In the genomic region with DNA sequence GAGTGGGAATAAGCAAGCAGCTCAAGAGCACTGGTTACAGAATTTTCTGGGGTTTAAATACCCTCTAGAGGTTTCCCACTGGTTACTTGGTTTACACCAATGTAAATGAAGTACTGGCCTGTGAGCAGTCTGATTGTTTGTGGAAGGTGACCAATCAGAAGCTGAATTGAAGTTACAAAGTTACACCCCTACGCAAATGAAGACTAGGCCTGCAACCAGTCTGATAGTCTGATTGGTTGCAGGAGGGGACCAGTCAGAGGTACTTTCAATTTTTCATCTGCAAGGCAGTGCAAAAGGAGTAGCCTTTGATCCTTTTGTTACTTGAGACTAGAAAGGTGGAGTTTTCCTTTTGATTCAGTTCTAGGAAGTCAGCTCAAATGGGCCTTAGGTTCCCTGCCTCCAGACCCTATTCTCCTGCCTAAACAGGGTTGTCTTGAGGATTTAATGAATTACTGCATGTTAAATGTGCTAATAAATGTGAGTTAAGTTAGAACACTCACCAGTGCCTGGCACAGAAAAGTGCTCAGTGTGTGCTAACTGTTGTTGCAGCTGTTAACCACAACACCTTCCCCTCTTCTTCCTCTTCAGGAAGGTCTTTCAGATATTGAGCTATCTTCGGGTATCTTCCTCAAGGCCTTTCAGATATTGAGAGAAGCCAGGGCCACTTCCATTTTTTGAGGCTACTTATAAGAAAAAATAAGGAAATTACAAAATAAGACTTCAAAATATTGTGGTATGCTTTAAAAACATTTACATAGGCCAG, we compare ENCODE assay signal across 17 cellular contexts. TPM values are rescaled to one million over a fixed set of nuclear protein-coding genes. Genes with fewer than 3 reads are reported as not detected.
A peak's percentile ranks its signal among the peaks of the same experiment; 100 is the strongest.
DNase-seq lines count a peak whose midpoint lies in the region; ATAC-seq and TF ChIP-seq lines count a peak whose summit lies in the region.
"Had no signal": no experiment of that assay in that cellular context is flagged by ENCODE, and none has a peak within 500 bp of the region (broad histone marks: within the 10 kb centered on the region; RNA-seq: fewer than 3 reads in every experiment).

No MANE protein-coding gene starts in this region.

- no peak overlapping the region for H3K27ac Mint-ChIP-seq in activated CD4-positive, alpha-beta T cell treated with anti-CD3 and anti-CD28 coated beads for 36 hours
- no peak overlapping the region for H3K27ac Mint-ChIP-seq in activated T-helper 17 cell treated with anti-CD3 and anti-CD28 coated beads, Interleukin-2, amount 50 U/mL, for 72 hours
- H3K27ac Mint-ChIP-seq: activated T-helper 2 cell treated with anti-CD3 and anti-CD28 coated beads, Interferon-gamma antibody, Interleukin-2, Interleukin-4, amounts not matched to agents 10 μg/mL and 5 μg/mL and 100 μg/mL, durations not matched to agents 14 hours and 24 hours and 36 hours; brain; endodermal cell; mesothelial cell of epicardium had no signal

- H3K9me3 Mint-ChIP-seq in activated CD4-positive, alpha-beta T cell treated with anti-CD3 and anti-CD28 coated beads for 36 hours (ENCODE audit: low read depth) = peaks cover 2% of the 10 kb centered on the region
- H3K9me3 Mint-ChIP-seq in activated T-helper 17 cell treated with anti-CD3 and anti-CD28 coated beads, Interleukin-2, amount 50 U/mL, for 72 hours = no peaks in the 10 kb centered on the region
- H3K9me3 Mint-ChIP-seq: activated T-helper 2 cell treated with anti-CD3 and anti-CD28 coated beads, Interferon-gamma antibody, Interleukin-2, Interleukin-4, amounts not matched to agents 10 μg/mL and 5 μg/mL and 100 μg/mL, durations not matched to agents 14 hours and 24 hours and 36 hours; mesothelial cell of epicardium had no signal

- H3K27me3 Mint-ChIP-seq in activated CD4-positive, alpha-beta T cell treated with anti-CD3 and anti-CD28 coated beads for 36 hours = no peaks in the 10 kb centered on the region
- H3K27me3 Mint-ChIP-seq in activated T-helper 17 cell treated with anti-CD3 and anti-CD28 coated beads, Interleukin-2, amount 50 U/mL, for 72 hours = no peaks in the 10 kb centered on the region
- H3K27me3 Mint-ChIP-seq: brain had no signal

- H3K4me3 ChIP-seq in neutrophil (ENCODE audit: low read depth in 1 of 2, low read length in 1 of 2) = peak overlapping the region; percentile 15 to 24
- H3K4me3 ChIP-seq: gastrocnemius medialis, pancreas, suprapubic skin had no signal

- no peak for TF ChIP-seq CTCF in neutrophil (IDR thresholded peaks at IDR 0.05)

- H3K9me3 ChIP-seq in neutrophil = no peaks in the 10 kb centered on the region
- H3K9me3 ChIP-seq: gastrocnemius medialis, pancreas, suprapubic skin had no signal

- intact Hi-C loops in activated CD4-positive, alpha-beta T cell treated with anti-CD3 and anti-CD28 coated beads for 36 hours (cut with DNase I, micrococcal nuclease) = no loop called here
- intact Hi-C loops in posterior cingulate gyrus (cut with DNase I) = no loop called here

- peak; percentile 68 for ATAC-seq in activated CD4-positive, alpha-beta T cell treated with anti-CD3 and anti-CD28 coated beads for 36 hours
- peak; percentile 42 for ATAC-seq in activated T-helper 17 cell treated with anti-CD3 and anti-CD28 coated beads, Interleukin-2, amount 50 U/mL, for 72 hours (replicated peaks)
- no peak for ATAC-seq in HG02938 (IDR thresholded peaks at IDR 0.05; ENCODE audit: unreplicated experiment)
- ATAC-seq: gastrocnemius medialis, pancreas had no signal

- H3K36me3 Mint-ChIP-seq in activated CD4-positive, alpha-beta T cell treated with anti-CD3 and anti-CD28 coated beads for 36 hours (ENCODE audit: low read depth) = no peaks in the 10 kb centered on the region
- no peaks in the 10 kb centered on the region for H3K36me3 Mint-ChIP-seq in activated T-helper 17 cell treated with anti-CD3 and anti-CD28 coated beads, Interleukin-2, amount 50 U/mL, for 72 hours (ENCODE audit: low read depth)
- H3K36me3 Mint-ChIP-seq: brain, mesothelial cell of epicardium had no signal

- DNase-seq in activated CD4-positive, alpha-beta T cell treated with anti-CD3 and anti-CD28 coated beads for 36 hours = no peak
- no peak for DNase-seq in activated CD4-positive, alpha-beta T cell treated with anti-CD3 and anti-CD28 coated beads for 4 hours
- DNase-seq in NCI-H226 (peak; percentile 10), NCI-H510A (lab: John Stamatoyannopoulos, UW) (no peak), posterior cingulate gyrus (no peak)
- DNase-seq: DMS 273 treated with DMSO at 0.1 percent for 48 hours, endodermal cell, gastrocnemius medialis, pancreas had no signal

- no peaks in the 10 kb centered on the region for H3K27me3 ChIP-seq in neutrophil
- H3K27me3 ChIP-seq: gastrocnemius medialis, pancreas, suprapubic skin had no signal

- POLR2A ChIA-PET in activated CD4-positive, alpha-beta T cell treated with anti-CD3 and anti-CD28 coated beads for 36 hours (lab: Charles Lee) = interaction anchor here (0.5 kb wide), 1 partner anchor 34 kb away, joined by 4 read pairs; no protein-coding TSS in a partner anchor

- CTCF ChIA-PET in activated CD4-positive, alpha-beta T cell treated with anti-CD3 and anti-CD28 coated beads for 36 hours (lab: Charles Lee) = interaction anchor here (0.7 to 1.2 kb wide), 2 partner anchors 44 to 65 kb away, joined by 3 read pairs; no protein-coding TSS in a partner anchor

- H3K4me1 ChIP-seq in neutrophil (ENCODE audit: control insufficient read depth in 1 of 2, insufficient read depth in 1 of 2, low read depth in 1 of 2, low read length in 1 of 2) = peaks cover 47 to 55% of the 10 kb centered on the region in 2 experiments
- H3K4me1 ChIP-seq: gastrocnemius medialis had no signal

- H3K36me3 ChIP-seq in neutrophil = no peaks in the 10 kb centered on the region
- H3K36me3 ChIP-seq: gastrocnemius medialis, pancreas, suprapubic skin had no signal

- H3K4me3 Mint-ChIP-seq in activated CD4-positive, alpha-beta T cell treated with anti-CD3 and anti-CD28 coated beads for 36 hours = no peak overlapping the region
- H3K4me3 Mint-ChIP-seq in activated T-helper 17 cell treated with anti-CD3 and anti-CD28 coated beads, Interleukin-2, amount 50 U/mL, for 72 hours = no peak overlapping the region
- H3K4me3 Mint-ChIP-seq: brain, endodermal cell, mesothelial cell of epicardium had no signal

- peak overlapping the region; percentile 79 for H3K27ac ChIP-seq in neutrophil
- H3K27ac ChIP-seq: gastrocnemius medialis, KMS-11, suprapubic skin had no signal

- peaks cover 19% of the 10 kb centered on the region for H3K4me1 Mint-ChIP-seq in activated CD4-positive, alpha-beta T cell treated with anti-CD3 and anti-CD28 coated beads for 36 hours
- peaks cover 7% of the 10 kb centered on the region for H3K4me1 Mint-ChIP-seq in activated T-helper 17 cell treated with anti-CD3 and anti-CD28 coated beads, Interleukin-2, amount 50 U/mL, for 72 hours
- H3K4me1 Mint-ChIP-seq: brain had no signal

RNA-seq across cellular contexts. Expression of a gene that starts 32.1 kb away (rescaled TPM):
- total RNA-seq in activated CD4-positive, alpha-beta T cell treated with anti-CD3 and anti-CD28 coated beads for 36 hours = 10 to 100 TPM; 59.0 to 69.0 TPM
- total RNA-seq in activated T-helper 17 cell treated with anti-CD3 and anti-CD28 coated beads, Interleukin-2, amount 50 U/mL, for 72 hours = 10 to 100 TPM; 42.1 to 60.7 TPM
